ENCODE assay signal across 1 cellular context in the genomic region with DNA sequence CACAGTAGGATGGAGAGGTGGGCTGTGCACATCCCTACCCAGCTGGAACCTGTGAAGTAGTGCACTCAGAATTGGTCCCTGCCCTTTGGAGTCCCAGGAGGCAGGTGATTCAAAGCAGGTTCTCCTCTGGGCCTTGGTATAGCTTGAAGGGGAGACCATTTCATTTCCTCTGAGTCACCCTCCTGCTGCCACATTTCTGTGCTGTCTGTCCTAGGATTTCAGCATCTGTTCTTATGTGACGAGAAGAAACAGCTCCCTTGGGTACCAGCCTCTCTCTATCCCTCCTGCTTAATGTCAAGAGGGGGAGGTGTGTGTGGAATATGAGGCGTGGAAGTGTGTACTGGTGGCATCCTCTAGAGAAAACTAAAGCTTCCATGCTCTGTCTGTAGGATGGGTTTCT.
TF ChIP-seq lines count a peak whose summit lies in the region.

No MANE protein-coding gene starts in this region.

TF ChIP-seq in H1, 55 proteins besides CTCF, POLR2A, EP300 and RAD21:
- TF ChIP-seq NRF1 (IDR thresholded peaks at IDR 0.05; ENCODE audit: low read depth, low read length), result no peak
- no peak for TF ChIP-seq BACH1 (IDR thresholded peaks at IDR 0.05; ENCODE audit: low read length)
- TF ChIP-seq HDAC2 (IDR thresholded peaks at IDR 0.05; ENCODE audit: borderline replicate concordance in 1 of 2, low read depth in 2 of 2, low read length in 2 of 2), result no peak
- TF ChIP-seq, protein P1, sequence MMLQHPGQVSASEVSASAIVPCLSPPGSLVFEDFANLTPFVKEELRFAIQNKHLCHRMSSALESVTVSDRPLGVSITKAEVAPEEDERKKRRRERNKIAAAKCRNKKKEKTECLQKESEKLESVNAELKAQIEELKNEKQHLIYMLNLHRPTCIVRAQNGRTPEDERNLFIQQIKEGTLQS (IDR thresholded peaks at IDR 0.05; ENCODE audit: insufficient read depth, low read depth, low read length), result no peak
- TF ChIP-seq SIN3A (conservative IDR thresholded peaks at IDR 0.05 in 1 of 2, IDR thresholded peaks at IDR 0.05 in 1 of 2; ENCODE audit: low read depth in 1 of 2, low read length in 2 of 2), result no peak
- no peak for TF ChIP-seq GABPA (IDR thresholded peaks at IDR 0.05; ENCODE audit: borderline replicate concordance, insufficient read depth, low read length)
